16 cellular contexts compared by ENCODE assay signal in the genomic region with DNA sequence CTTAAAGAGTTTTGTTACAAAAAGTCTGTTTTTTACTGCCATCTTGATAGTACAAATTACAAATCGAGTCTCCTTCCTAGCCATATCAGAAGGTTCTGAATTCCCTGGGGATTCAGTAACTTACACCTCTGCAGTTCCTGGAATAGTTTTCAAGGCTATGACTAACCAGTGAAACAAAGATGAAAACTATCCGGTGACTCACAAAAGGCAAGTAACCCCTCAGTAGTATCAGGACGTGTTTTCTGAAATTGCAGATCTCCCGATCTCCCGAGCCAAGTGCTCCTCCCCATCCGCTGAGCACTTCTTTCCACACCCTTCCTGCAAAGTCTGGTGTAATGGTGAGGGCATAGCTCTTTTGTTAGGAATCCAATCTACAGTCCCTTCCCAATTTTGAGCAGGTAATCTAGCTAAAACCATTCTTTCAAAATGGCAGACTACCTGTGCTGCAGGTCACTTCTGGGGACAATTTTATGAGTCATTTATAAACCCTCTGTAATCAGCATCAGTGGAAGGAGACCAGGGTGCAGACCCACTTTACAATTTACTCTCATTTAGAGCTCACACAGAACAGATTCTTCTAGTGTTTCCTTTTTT. TPM values are rescaled to one million over a fixed set of nuclear protein-coding genes. Genes with fewer than 3 reads are reported as not detected.
DNase-seq lines count a peak whose midpoint lies in the region; ATAC-seq, FAIRE-seq and TF ChIP-seq lines count a peak whose summit lies in the region.
"Had no signal": no experiment of that assay in that cellular context is flagged by ENCODE, and none has a peak within 500 bp of the region (broad histone marks: within the 10 kb centered on the region; RNA-seq: fewer than 3 reads in every experiment).

No MANE protein-coding gene starts in this region.

- peak; percentile 95 for FAIRE-seq in bronchial epithelial cell (lab: Jason Lieb, UNC)

- H3K27me3 Mint-ChIP-seq in stimulated activated naive CD8-positive, alpha-beta T cell treated with anti-CD3 and anti-CD28 coated beads, Interleukin-15, amount 100 ng/mL, for 72 hours = no peaks in the 10 kb centered on the region
- H3K27me3 Mint-ChIP-seq: CD8-positive, alpha-beta memory T cell; stimulated activated naive CD8-positive, alpha-beta T cell treated with anti-CD3 and anti-CD28 coated beads, Interleukin-15, Interleukin-2, amounts not matched to agents 100 ng/mL and 50 ng/mL, for 24 hours had no signal

- H3K4me3 ChIP-seq in bronchial epithelial cell (ENCODE audit: low read depth, low read length) (no peak overlapping the region), left lung (no peak overlapping the region)
- H3K4me3 ChIP-seq: adrenal gland had no signal

- H3K27me3 ChIP-seq in bronchial epithelial cell (ENCODE audit: control insufficient read depth, insufficient read depth, low read length) (no peaks in the 10 kb centered on the region), left lung (no peaks in the 10 kb centered on the region)
- H3K27me3 ChIP-seq: adrenal gland had no signal

- H3K4me1 ChIP-seq in left lung = no peaks in the 10 kb centered on the region
- H3K4me1 ChIP-seq: adrenal gland had no signal

- peaks cover 4% of the 10 kb centered on the region for H3K36me3 ChIP-seq in bronchial epithelial cell (ENCODE audit: control insufficient read depth, insufficient read depth, low read length)
- peaks cover 0 to 17% of the 10 kb centered on the region in 2 donors for H3K36me3 ChIP-seq in left lung
- H3K36me3 ChIP-seq: adrenal gland had no signal

- no peak overlapping the region for H3K27ac ChIP-seq in left lung
- H3K27ac ChIP-seq: adrenal gland had no signal

- H3K27ac Mint-ChIP-seq in stimulated activated naive CD8-positive, alpha-beta T cell treated with anti-CD3 and anti-CD28 coated beads, Interleukin-15, amount 100 ng/mL, for 72 hours = peak overlapping the region in 1 of 2 donors; percentile 6
- H3K27ac Mint-ChIP-seq: activated CD8-positive, alpha-beta T cell treated with anti-CD3 and anti-CD28 coated beads, Interleukin-2, amount 10 ng/mL, durations not matched to agents 7 days and 5 days; mesothelial cell of epicardium; stimulated activated naive CD8-positive, alpha-beta T cell treated with anti-CD3 and anti-CD28 coated beads, Interleukin-15, Interleukin-2, amounts not matched to agents 100 ng/mL and 50 ng/mL, for 24 hours had no signal

- DNase-seq in AG08395 (ENCODE audit: low spot score) (peak; percentile 78), HS-5 (ENCODE audit: low read depth) (peak; percentile 86), bronchial epithelial cell (ENCODE audit: low read depth) (peak; percentile 98), left lung (no peak), COLO829 (ENCODE audit: low spot score) (no peak)
- no peak for DNase-seq in stimulated activated naive CD8-positive, alpha-beta T cell treated with anti-CD3 and anti-CD28 coated beads, Interleukin-15, Interleukin-2, amounts not matched to agents 100 U/mL and 50 U/mL, for 24 hours
- no peak for DNase-seq in stimulated activated naive CD8-positive, alpha-beta T cell treated with anti-CD3 and anti-CD28 coated beads, Interleukin-15, amount 100 ng/mL, for 72 hours
- DNase-seq: activated CD8-positive, alpha-beta T cell treated with anti-CD3 and anti-CD28 coated beads, Interleukin-2, amount 10 ng/mL, durations not matched to agents 7 days and 5 days; CD8-positive, alpha-beta memory T cell; foreskin melanocyte; NCI-H446 treated with DMSO at 0.1 percent for 48 hours; stimulated activated CD4-positive, alpha-beta T cell treated with anti-CD3 and anti-CD28 coated beads, Interleukin-15, amount 100 ng/mL, for 24 hours had no signal

- no peak overlapping the region for H3K4me3 Mint-ChIP-seq in stimulated activated naive CD8-positive, alpha-beta T cell treated with anti-CD3 and anti-CD28 coated beads, Interleukin-15, amount 100 ng/mL, for 72 hours
- H3K4me3 Mint-ChIP-seq: activated CD8-positive, alpha-beta T cell treated with anti-CD3 and anti-CD28 coated beads, Interleukin-2, amount 10 ng/mL, durations not matched to agents 7 days and 5 days; CD8-positive, alpha-beta memory T cell; mesothelial cell of epicardium; stimulated activated naive CD8-positive, alpha-beta T cell treated with anti-CD3 and anti-CD28 coated beads, Interleukin-15, Interleukin-2, amounts not matched to agents 100 ng/mL and 50 ng/mL, for 24 hours had no signal

- no peaks in the 10 kb centered on the region for H3K9me3 Mint-ChIP-seq in stimulated activated naive CD8-positive, alpha-beta T cell treated with anti-CD3 and anti-CD28 coated beads, Interleukin-15, amount 100 ng/mL, for 72 hours
- H3K9me3 Mint-ChIP-seq: CD8-positive, alpha-beta memory T cell; stimulated activated naive CD8-positive, alpha-beta T cell treated with anti-CD3 and anti-CD28 coated beads, Interleukin-15, Interleukin-2, amounts not matched to agents 100 ng/mL and 50 ng/mL, for 24 hours had no signal

- H3K9me3 ChIP-seq in left lung = no peaks in the 10 kb centered on the region
- H3K9me3 ChIP-seq: adrenal gland had no signal

- intact Hi-C loops in left lung (cut with DNase I) = no loop called here

- ATAC-seq in left lung (peak; percentile 44), GM19397 (IDR thresholded peaks at IDR 0.05; ENCODE audit: unreplicated experiment) (no peak)
- no peak for ATAC-seq in stimulated activated naive CD8-positive, alpha-beta T cell treated with anti-CD3 and anti-CD28 coated beads, Interleukin-15, Interleukin-2, amounts not matched to agents 100 U/mL and 50 U/mL, for 24 hours
- ATAC-seq in stimulated activated naive CD8-positive, alpha-beta T cell treated with anti-CD3 and anti-CD28 coated beads, Interleukin-15, amount 100 ng/mL, for 72 hours = no peak
- ATAC-seq: activated CD8-positive, alpha-beta T cell treated with anti-CD3 and anti-CD28 coated beads, Interleukin-2, amount 10 ng/mL, durations not matched to agents 7 days and 5 days had no signal

- H3K4me1 Mint-ChIP-seq in stimulated activated naive CD8-positive, alpha-beta T cell treated with anti-CD3 and anti-CD28 coated beads, Interleukin-15, amount 100 ng/mL, for 72 hours = no peaks in the 10 kb centered on the region

- TF ChIP-seq CTCF in bronchial epithelial cell (IDR thresholded peaks at IDR 0.05; ENCODE audit: insufficient read depth, low read length, severe bottlenecking) (no peak), left lung (IDR thresholded peaks at IDR 0.05) (no peak)

RNA-seq across cellular contexts. Expression of gene E2F8, which starts 7.7 kb away (rescaled TPM):
- total RNA-seq in bronchial epithelial cell (0.26 TPM in 2 replicates), left lung (1 to 10 TPM; 2.3 to 3.2 TPM)

RNA-seq across cellular contexts. Expression of gene CSRP3, which starts 31.2 kb away (rescaled TPM):
- total RNA-seq in bronchial epithelial cell (not detected in 2 replicates), left lung (under 1 TPM in 1 of 2 donors, not detected in 1; 0.42 TPM)
- total RNA-seq: activated CD8-positive, alpha-beta T cell treated with anti-CD3 and anti-CD28 coated beads, Interleukin-2, amount 10 ng/mL, durations not matched to agents 7 days and 5 days; adrenal gland; CD8-positive, alpha-beta memory T cell; mesothelial cell of epicardium had no signal

Comparison
In these comparisons a context has a peak if more than half of its experiments do, and no peak if none do; other contexts are left out.
1. DNase-seq: peak in AG08395 (single experiment), HS-5 (single experiment) and bronchial epithelial cell (single experiment); none in left lung (0 of 2), stimulated activated naive CD8-positive, alpha-beta T cell treated with anti-CD3 and anti-CD28 coated beads, Interleukin-15, Interleukin-2, amounts not matched to agents 100 U/mL and 50 U/mL, for 24 hours (single experiment), stimulated activated naive CD8-positive, alpha-beta T cell treated with anti-CD3 and anti-CD28 coated beads, Interleukin-15, amount 100 ng/mL, for 72 hours (0 of 2) and COLO829 (single experiment).